In the genomic region with DNA sequence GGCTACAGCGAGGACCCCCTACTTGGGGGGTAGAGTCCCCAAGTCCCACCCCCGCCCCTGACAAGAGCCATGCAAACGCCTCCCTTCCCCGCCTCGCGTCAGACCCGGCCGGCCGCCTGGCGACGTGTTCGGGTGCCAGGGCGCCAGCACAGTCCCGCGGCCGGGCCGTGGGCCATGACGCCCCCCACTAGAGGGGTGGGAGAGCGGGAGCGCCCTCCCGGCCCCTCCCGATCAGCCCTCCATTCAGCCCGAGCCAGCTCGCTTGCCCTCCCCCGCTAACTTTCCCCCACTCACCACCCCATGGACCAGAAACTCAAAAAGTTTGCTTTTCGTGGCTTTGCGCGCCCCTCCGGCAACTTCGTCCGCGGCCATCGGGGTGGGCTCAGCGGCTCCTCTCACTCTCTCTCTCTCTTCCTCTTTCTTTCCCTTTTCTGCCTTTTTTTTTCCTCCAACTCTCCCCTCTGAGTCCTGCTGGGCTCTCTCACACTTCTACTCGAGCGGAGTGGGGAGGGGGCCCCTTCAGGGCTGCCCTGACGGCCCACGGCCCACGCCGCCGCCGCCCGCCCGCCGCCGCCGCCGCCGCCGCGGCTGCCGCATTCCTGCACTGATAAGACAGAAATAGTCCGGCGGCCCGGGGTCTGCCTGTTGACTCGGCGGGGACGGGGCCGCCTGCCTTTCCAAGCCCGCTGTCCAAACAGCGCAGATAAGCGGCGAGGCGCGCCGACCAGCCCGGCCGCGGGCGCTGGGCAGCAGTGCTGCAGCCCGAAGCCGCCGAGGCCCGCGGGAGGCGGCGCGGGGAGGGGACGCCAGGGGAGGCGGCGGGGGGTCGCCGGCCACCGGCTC, we compare ENCODE assay signal across 1 cellular context.
A peak's percentile ranks its signal among the peaks of the same experiment; 100 is the strongest.
TF ChIP-seq lines count a peak whose summit lies in the region.

Gene SMARCD3 (minus strand): TSS at position 504 of the 843 bp plus-strand sequence. CDS start 132 bp downstream, at position 372.

TF ChIP-seq in HEK293, 187 proteins besides CTCF, POLR2A, EP300 and RAD21 (continued from another document and continues in another):
- TF ChIP-seq ZNF274 (IDR thresholded peaks at IDR 0.05; ENCODE audit: low read length) (no peak), ZNF274 (tag by site-specific recombination; IDR thresholded peaks at IDR 0.05; ENCODE audit: borderline replicate concordance) (no peak), ZNF791 (tag by site-specific recombination; IDR thresholded peaks at IDR 0.05) (no peak), ZIC2 (tag by site-specific recombination; IDR thresholded peaks at IDR 0.05) (no peak; the same call in 1 of the 2 replicates), ZFP69B (tag by site-specific recombination; IDR thresholded peaks at IDR 0.05) (0 out of 2 replicates have a peak, but pooled peaks have one; percentile 38), ZNF202 (tag by site-specific recombination; IDR thresholded peaks at IDR 0.05; ENCODE audit: borderline replicate concordance) (no peak), ZNF433 (tag by site-specific recombination; IDR thresholded peaks at IDR 0.05; ENCODE audit: low read depth) (no peak), ZNF324 (tag by site-specific recombination; IDR thresholded peaks at IDR 0.05) (no peak), ZSCAN30 (tag by site-specific recombination; IDR thresholded peaks at IDR 0.05) (no peak), ZNF26 (tag by site-specific recombination; IDR thresholded peaks at IDR 0.05) (no peak), ZNF18 (tag by site-specific recombination; IDR thresholded peaks at IDR 0.05) (no peak), ZNF792 (tag by site-specific recombination; IDR thresholded peaks at IDR 0.05) (no peak), MYNN (tag by site-specific recombination; IDR thresholded peaks at IDR 0.05; ENCODE audit: borderline replicate concordance) (no peak), ZNF623 (tag by site-specific recombination; IDR thresholded peaks at IDR 0.05) (no peak), ZNF223 (tag by site-specific recombination; IDR thresholded peaks at IDR 0.05) (no peak), ZBTB20 (tag by site-specific recombination; IDR thresholded peaks at IDR 0.05) (no peak; the same call in 1 of the 2 replicates), ZNF521 (tag by site-specific recombination; IDR thresholded peaks at IDR 0.05) (no peak), ZNF132 (tag by site-specific recombination; IDR thresholded peaks at IDR 0.05; ENCODE audit: borderline replicate concordance) (no peak), TRIM28 (IDR thresholded peaks at IDR 0.05; ENCODE audit: borderline replicate concordance, low read length) (no peak), PRDM10 (tag by site-specific recombination; IDR thresholded peaks at IDR 0.05) (peak; percentile 59), ZNF843 (tag by site-specific recombination; IDR thresholded peaks at IDR 0.05) (no peak), ZNF529 (tag by site-specific recombination; IDR thresholded peaks at IDR 0.05; ENCODE audit: insufficient replicate concordance) (no peak), ZNF10 (tag by site-specific recombination; IDR thresholded peaks at IDR 0.05) (no peak), EGR2 (tag by site-specific recombination; IDR thresholded peaks at IDR 0.05; ENCODE audit: low read depth) (0 out of 2 replicates have a peak, but pooled peaks have one; percentile 64), ZNF157 (tag by site-specific recombination; IDR thresholded peaks at IDR 0.05) (no peak), REST (tag by site-specific recombination; IDR thresholded peaks at IDR 0.05) (no peak), HOXD13 (CRISPR knock-in tag; IDR thresholded peaks at IDR 0.05; ENCODE audit: borderline replicate concordance) (no peak), ZNF514 (tag by site-specific recombination; IDR thresholded peaks at IDR 0.05) (no peak), ZNF184 (tag by site-specific recombination; IDR thresholded peaks at IDR 0.05) (no peak), ZNF239 (tag by site-specific recombination; IDR thresholded peaks at IDR 0.05) (no peak), ZNF549 (tag by site-specific recombination; IDR thresholded peaks at IDR 0.05) (no peak), ZNF398 (tag by site-specific recombination; IDR thresholded peaks at IDR 0.05) (peak; percentile 98), ZNF2 (tag by site-specific recombination; IDR thresholded peaks at IDR 0.05) (peak; percentile 56), ZNF777 (tag by site-specific recombination; IDR thresholded peaks at IDR 0.05; ENCODE audit: borderline replicate concordance) (peak; percentile 65; the same call in 1 of the 2 replicates)
- TF ChIP-seq, protein P1, sequence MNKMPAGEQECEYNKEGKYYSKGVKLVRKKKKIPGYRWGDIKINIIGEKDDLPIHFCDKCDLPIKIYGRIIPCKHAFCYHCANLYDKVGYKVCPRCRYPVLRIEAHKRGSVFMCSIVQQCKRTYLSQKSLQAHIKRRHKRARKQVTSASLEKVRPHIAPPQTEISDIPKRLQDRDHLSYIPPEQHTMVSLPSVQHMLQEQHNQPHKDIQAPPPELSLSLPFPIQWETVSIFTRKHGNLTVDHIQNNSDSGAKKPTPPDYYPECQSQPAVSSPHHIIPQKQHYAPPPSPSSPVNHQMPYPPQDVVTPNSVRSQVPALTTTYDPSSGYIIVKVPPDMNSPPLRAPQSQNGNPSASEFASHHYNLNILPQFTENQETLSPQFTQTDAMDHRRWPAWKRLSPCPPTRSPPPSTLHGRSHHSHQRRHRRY (tag by site-specific recombination; IDR thresholded peaks at IDR 0.05), result no peak
- TF ChIP-seq, protein P2, sequence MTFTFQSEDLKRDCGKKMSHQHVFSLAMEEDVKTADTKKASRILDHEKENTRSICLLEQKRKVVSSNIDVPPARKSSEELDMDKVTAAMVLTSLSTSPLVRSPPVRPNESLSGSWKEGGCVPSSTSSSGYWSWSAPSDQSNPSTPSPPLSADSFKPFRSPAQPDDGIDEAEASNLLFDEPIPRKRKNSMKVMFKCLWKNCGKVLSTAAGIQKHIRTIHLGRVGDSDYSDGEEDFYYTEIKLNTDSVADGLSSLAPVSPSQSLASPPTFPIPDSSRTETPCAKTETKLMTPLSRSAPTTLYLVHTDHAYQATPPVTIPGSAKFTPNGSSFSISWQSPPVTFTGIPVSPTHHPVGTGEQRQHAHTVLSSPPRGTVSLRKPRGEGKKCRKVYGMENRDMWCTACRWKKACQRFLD (tag by site-specific recombination; IDR thresholded peaks at IDR 0.05), result no peak
- TF ChIP-seq, protein P3, sequence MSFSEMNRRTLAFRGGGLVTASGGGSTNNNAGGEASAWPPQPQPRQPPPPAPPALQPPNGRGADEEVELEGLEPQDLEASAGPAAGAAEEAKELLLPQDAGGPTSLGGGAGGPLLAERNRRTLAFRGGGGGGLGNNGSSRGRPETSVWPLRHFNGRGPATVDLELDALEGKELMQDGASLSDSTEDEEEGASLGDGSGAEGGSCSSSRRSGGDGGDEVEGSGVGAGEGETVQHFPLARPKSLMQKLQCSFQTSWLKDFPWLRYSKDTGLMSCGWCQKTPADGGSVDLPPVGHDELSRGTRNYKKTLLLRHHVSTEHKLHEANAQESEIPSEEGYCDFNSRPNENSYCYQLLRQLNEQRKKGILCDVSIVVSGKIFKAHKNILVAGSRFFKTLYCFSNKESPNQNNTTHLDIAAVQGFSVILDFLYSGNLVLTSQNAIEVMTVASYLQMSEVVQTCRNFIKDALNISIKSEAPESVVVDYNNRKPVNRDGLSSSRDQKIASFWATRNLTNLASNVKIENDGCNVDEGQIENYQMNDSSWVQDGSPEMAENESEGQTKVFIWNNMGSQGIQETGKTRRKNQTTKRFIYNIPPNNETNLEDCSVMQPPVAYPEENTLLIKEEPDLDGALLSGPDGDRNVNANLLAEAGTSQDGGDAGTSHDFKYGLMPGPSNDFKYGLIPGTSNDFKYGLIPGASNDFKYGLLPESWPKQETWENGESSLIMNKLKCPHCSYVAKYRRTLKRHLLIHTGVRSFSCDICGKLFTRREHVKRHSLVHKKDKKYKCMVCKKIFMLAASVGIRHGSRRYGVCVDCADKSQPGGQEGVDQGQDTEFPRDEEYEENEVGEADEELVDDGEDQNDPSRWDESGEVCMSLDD (tag by site-specific recombination; IDR thresholded peaks at IDR 0.05), result 0 out of 2 replicates have a peak, but pooled peaks have one; percentile 33
